ENCODE assay signal across 24 cellular contexts in genomic region chr10:62386401-62387320, GRCh38. TPM values are rescaled to one million over a fixed set of nuclear protein-coding genes. Genes with fewer than 3 reads are reported as not detected.
A peak's percentile ranks its signal among the peaks of the same experiment; 100 is the strongest.
DNase-seq lines count a peak whose midpoint lies in the region; ATAC-seq and TF ChIP-seq lines count a peak whose summit lies in the region.
"Had no signal": no experiment of that assay in that cellular context is flagged by ENCODE, and none has a peak within 500 bp of the region (broad histone marks: within the 10 kb centered on the region; RNA-seq: fewer than 3 reads in every experiment).

No MANE protein-coding gene starts in this region.

- no peaks in the 10 kb centered on the region for H3K27me3 Mint-ChIP-seq in natural killer cell treated with Interleukin-12 subunit alpha and Interleukin-12 subunit beta and Interleukin-15 and Interleukin-18, amount 100 ng/mL, for 72 hours
- H3K27me3 Mint-ChIP-seq in natural killer cell (ENCODE audit: low read depth in 2 of 2): peaks cover 2 to 13% of the 10 kb centered on the region in 2 donors
- H3K27me3 Mint-ChIP-seq in T-helper 17 cell: peaks cover 5% of the 10 kb centered on the region
- H3K27me3 Mint-ChIP-seq in activated T-helper 17 cell treated with anti-CD3 and anti-CD28 coated beads, Interleukin-2, amount 50 U/mL, for 72 hours: no peaks in the 10 kb centered on the region
- H3K27me3 Mint-ChIP-seq: activated naive CD8-positive, alpha-beta T cell; CD4-positive, alpha-beta T cell had no signal

- H3K9me3 ChIP-seq in T-helper 17 cell (ENCODE audit: control insufficient read depth, low read length, poor library complexity, severe bottlenecking) (no peaks in the 10 kb centered on the region), psoas muscle (no peaks in the 10 kb centered on the region)
- H3K9me3 ChIP-seq: SJSA1 had no signal

- H3K36me3 ChIP-seq in psoas muscle (ENCODE audit: insufficient read depth in 1 of 2, low read depth in 1 of 2): no peaks in the 10 kb centered on the region
- H3K36me3 ChIP-seq: SJSA1 had no signal

- ATAC-seq in natural killer cell treated with Interleukin-12 subunit alpha and Interleukin-12 subunit beta and Interleukin-15 and Interleukin-18, amount 100 ng/mL, for 72 hours: no peak
- ATAC-seq in natural killer cell: no peak
- ATAC-seq in T-helper 17 cell: no peak
- ATAC-seq in activated T-helper 17 cell treated with anti-CD3 and anti-CD28 coated beads, Interleukin-2, amount 50 U/mL, for 72 hours (replicated peaks): no peak
- ATAC-seq in psoas muscle: no peak
- ATAC-seq: activated CD4-positive, CD25-positive, alpha-beta regulatory T cell treated with anti-CD3 and anti-CD28 coated beads, Interleukin-2, amount 50 U/mL, for 24 hours; left colon; naive thymus-derived CD8-positive, alpha-beta T cell had no signal

- 79 to 82% (median 81%) methylated on average over 4 of the region's 4 CpGs for WGBS in psoas muscle, 3 donors

- intact Hi-C loops in natural killer cell (cut with micrococcal nuclease): loop anchor here (5.0 kb wide), 1 partner anchor 246 kb away; no protein-coding TSS in a partner anchor
- intact Hi-C loops in psoas muscle (cut with DNase I): no loop called here

- H3K4me3 ChIP-seq in psoas muscle: no peak overlapping the region
- H3K4me3 ChIP-seq: SJSA1 had no signal

- H3K27ac ChIP-seq in psoas muscle: no peak overlapping the region
- H3K27ac ChIP-seq: SJSA1 had no signal

- no peak for DNase-seq in natural killer cell treated with Interleukin-12 subunit alpha and Interleukin-12 subunit beta and Interleukin-15 and Interleukin-18, amount 100 ng/mL, for 72 hours (ENCODE audit: low spot score)
- no peak for DNase-seq in natural killer cell
- DNase-seq in T-helper 17 cell: no peak
- DNase-seq in fibroblast of peridontal ligament (ENCODE audit: extremely low read depth): peak; percentile 21
- DNase-seq in RKO (ENCODE audit: low spot score): no peak
- no peak for DNase-seq in HuH-7 (ENCODE audit: low spot score)
- DNase-seq in psoas muscle: no peak
- DNase-seq: activated T-cell treated with anti-CD3 and anti-CD28 coated beads, Interleukin-2, amount 50 U/mL, for 48 hours; CD4-positive, alpha-beta T cell; DMS53; KBM-7; left colon; naive thymus-derived CD8-positive, alpha-beta T cell; NCI-H1092; NCI-H2171; NCI-H748 treated with DMSO at 0.1 percent for 48 hours; small intestine; stimulated activated CD4-positive, alpha-beta T cell treated with anti-CD3 and anti-CD28 coated beads, Interleukin-4, amount 100 ng/mL, for 4 hours had no signal

- H3K36me3 Mint-ChIP-seq in natural killer cell treated with Interleukin-12 subunit alpha and Interleukin-12 subunit beta and Interleukin-15 and Interleukin-18, amount 100 ng/mL, for 72 hours: peaks cover 19% of the 10 kb centered on the region
- H3K36me3 Mint-ChIP-seq in natural killer cell (peaks cover 8% of the 10 kb centered on the region), T-helper 17 cell (ENCODE audit: low read depth) (peaks cover 2% of the 10 kb centered on the region)
- no peaks in the 10 kb centered on the region for H3K36me3 Mint-ChIP-seq in activated T-helper 17 cell treated with anti-CD3 and anti-CD28 coated beads, Interleukin-2, amount 50 U/mL, for 72 hours (ENCODE audit: low read depth)
- H3K36me3 Mint-ChIP-seq: brain; naive thymus-derived CD8-positive, alpha-beta T cell had no signal

- no peak for TF ChIP-seq CTCF in natural killer cell (IDR thresholded peaks at IDR 0.05)
- TF ChIP-seq CTCF in psoas muscle (IDR thresholded peaks at IDR 0.05): no peak

- H3K27me3 ChIP-seq in psoas muscle (ENCODE audit: insufficient read depth in 3 of 3, low read length in 2 of 3): no peaks in the 10 kb centered on the region
- H3K27me3 ChIP-seq: SJSA1 had no signal

- H3K9me3 Mint-ChIP-seq in natural killer cell treated with Interleukin-12 subunit alpha and Interleukin-12 subunit beta and Interleukin-15 and Interleukin-18, amount 100 ng/mL, for 72 hours: peaks cover 5% of the 10 kb centered on the region
- H3K9me3 Mint-ChIP-seq in natural killer cell: no peaks in the 10 kb centered on the region
- H3K9me3 Mint-ChIP-seq in activated T-helper 17 cell treated with anti-CD3 and anti-CD28 coated beads, Interleukin-2, amount 50 U/mL, for 72 hours: peaks cover 5% of the 10 kb centered on the region
- H3K9me3 Mint-ChIP-seq: brain; CD4-positive, alpha-beta T cell; naive thymus-derived CD8-positive, alpha-beta T cell had no signal

- H3K4me3 Mint-ChIP-seq in natural killer cell treated with Interleukin-12 subunit alpha and Interleukin-12 subunit beta and Interleukin-15 and Interleukin-18, amount 100 ng/mL, for 72 hours: peak overlapping the region; percentile 62
- H3K4me3 Mint-ChIP-seq in natural killer cell (no peak overlapping the region), T-helper 17 cell (no peak overlapping the region)
- no peak overlapping the region for H3K4me3 Mint-ChIP-seq in activated T-helper 17 cell treated with anti-CD3 and anti-CD28 coated beads, Interleukin-2, amount 50 U/mL, for 72 hours
- H3K4me3 Mint-ChIP-seq: activated naive CD8-positive, alpha-beta T cell; brain; CD4-positive, alpha-beta T cell; naive thymus-derived CD8-positive, alpha-beta T cell had no signal

- H3K27ac Mint-ChIP-seq in natural killer cell treated with Interleukin-12 subunit alpha and Interleukin-12 subunit beta and Interleukin-15 and Interleukin-18, amount 100 ng/mL, for 72 hours: peak overlapping the region; percentile 68 to 70
- H3K27ac Mint-ChIP-seq in natural killer cell (no peak overlapping the region), T-helper 17 cell (peak overlapping the region; percentile 6)
- no peak overlapping the region for H3K27ac Mint-ChIP-seq in activated T-helper 17 cell treated with anti-CD3 and anti-CD28 coated beads, Interleukin-2, amount 50 U/mL, for 72 hours
- H3K27ac Mint-ChIP-seq: activated naive CD8-positive, alpha-beta T cell; brain; CD4-positive, alpha-beta T cell; naive thymus-derived CD8-positive, alpha-beta T cell had no signal

- peaks cover 58 to 82% of the 10 kb centered on the region in 2 donors for H3K4me1 Mint-ChIP-seq in natural killer cell treated with Interleukin-12 subunit alpha and Interleukin-12 subunit beta and Interleukin-15 and Interleukin-18, amount 100 ng/mL, for 72 hours (ENCODE audit: low read depth in 2 of 2)
- peaks cover 50 to 54% of the 10 kb centered on the region in 2 donors for H3K4me1 Mint-ChIP-seq in natural killer cell
- H3K4me1 Mint-ChIP-seq in T-helper 17 cell: peaks cover 19% of the 10 kb centered on the region
- peaks cover 24% of the 10 kb centered on the region for H3K4me1 Mint-ChIP-seq in activated T-helper 17 cell treated with anti-CD3 and anti-CD28 coated beads, Interleukin-2, amount 50 U/mL, for 72 hours

- H3K4me1 ChIP-seq in psoas muscle: no peaks in the 10 kb centered on the region

RNA-seq across cellular contexts. Expression of gene ZNF365, which starts 12.5 kb away (rescaled TPM):
- 1 to 10 TPM in 1 of 2 donors, under 1 TPM in 1; 0.86 to 1.5 TPM for total RNA-seq in natural killer cell treated with Interleukin-12 subunit alpha and Interleukin-12 subunit beta and Interleukin-15 and Interleukin-18, amount 100 ng/mL, for 72 hours
- total RNA-seq in natural killer cell (1 to 10 TPM; 4.0 to 8.0 (median 4.5) TPM), T-helper 17 cell (1 to 10 TPM; 1.6 to 3.4 TPM), psoas muscle (under 1 TPM in 2 of 4 donors, not detected in 2; 0.06 to 0.13 TPM)
- under 1 TPM; 0.15 to 0.19 TPM for total RNA-seq in activated T-helper 17 cell treated with anti-CD3 and anti-CD28 coated beads, Interleukin-2, amount 50 U/mL, for 72 hours
- polyA plus RNA-seq in psoas muscle: under 1 TPM in 2 of 3 donors, not detected in 1; 0.10 to 0.19 TPM
- total RNA-seq: left colon; mesenteric fat pad; naive thymus-derived CD8-positive, alpha-beta T cell had no signal

Comparison
In these comparisons a context has a peak if more than half of its experiments do, and no peak if none do; other contexts are left out.
1. H3K27ac Mint-ChIP-seq: peak in natural killer cell treated with Interleukin-12 subunit alpha and Interleukin-12 subunit beta and Interleukin-15 and Interleukin-18, amount 100 ng/mL, for 72 hours (2 of 2) and T-helper 17 cell (single experiment); none in natural killer cell (0 of 2) and activated T-helper 17 cell treated with anti-CD3 and anti-CD28 coated beads, Interleukin-2, amount 50 U/mL, for 72 hours (single experiment).